Comparison of ENCODE assay signal across 11 cellular contexts in genomic region chr1:223725578-223725977, GRCh38. TPM values are rescaled to one million over a fixed set of nuclear protein-coding genes. Genes with fewer than 3 reads are reported as not detected.
A peak's percentile ranks its signal among the peaks of the same experiment; 100 is the strongest.
DNase-seq lines count a peak whose midpoint lies in the region; ATAC-seq and TF ChIP-seq lines count a peak whose summit lies in the region.
"Had no signal": no experiment of that assay in that cellular context is flagged by ENCODE, and none has a peak within 500 bp of the region (broad histone marks: within the 10 kb centered on the region; RNA-seq: fewer than 3 reads in every experiment).

No MANE protein-coding gene starts in this region.

- DNase-seq in MCF 10A (ENCODE audit: unreplicated experiment) (no peak), mammary epithelial cell (no peak), ascending aorta (ENCODE audit: low spot score in 2 of 2) (no peak), type B pancreatic cell (ENCODE audit: extremely low spot score, unreplicated experiment) (no peak), mucosa of descending colon (no peak)
- no peak for DNase-seq in stimulated activated CD4-positive, alpha-beta T cell treated with anti-CD3 and anti-CD28 coated beads, Interleukin-2, amount 100 ng/mL, for 48 hours
- DNase-seq: NCI-H345, retina, T-helper 9 cell had no signal

- H3K4me1 ChIP-seq in mammary epithelial cell (ENCODE audit: insufficient read depth, low read length) (peaks cover 36% of the 10 kb centered on the region), ascending aorta (peaks cover 5 to 30% of the 10 kb centered on the region in 2 donors), mesodermal cell (ENCODE audit: control insufficient read depth, insufficient read depth, low read length, poor library complexity, severe bottlenecking) (peaks cover 78% of the 10 kb centered on the region), mucosa of descending colon (ENCODE audit: low read depth) (peaks cover 23% of the 10 kb centered on the region)

- no peaks in the 10 kb centered on the region for H3K9me3 ChIP-seq in mammary epithelial cell (replicated peaks; ENCODE audit: insufficient read depth, low read length)
- no peaks in the 10 kb centered on the region for H3K9me3 ChIP-seq in ascending aorta
- no peaks in the 10 kb centered on the region for H3K9me3 ChIP-seq in mesodermal cell (ENCODE audit: control insufficient read depth, low read length)
- no peaks in the 10 kb centered on the region for H3K9me3 ChIP-seq in mucosa of descending colon

- ATAC-seq in GM21717 (IDR thresholded peaks at IDR 0.05; ENCODE audit: unreplicated experiment) (no peak), mucosa of descending colon (no peak)

- H3K36me3 ChIP-seq in mammary epithelial cell (ENCODE audit: insufficient read depth, low read length) (peaks cover 42% of the 10 kb centered on the region), ascending aorta (peaks cover 7 to 27% of the 10 kb centered on the region in 2 donors), mesodermal cell (ENCODE audit: control insufficient read depth, insufficient read depth, low read length) (peaks cover 78% of the 10 kb centered on the region), mucosa of descending colon (ENCODE audit: low read depth) (no peaks in the 10 kb centered on the region)

- CTCF ChIA-PET in MCF 10A (lab: Yijun Ruan, JAX) (interaction anchor here (0.6 to 1.7 kb wide), 10 partner anchors 9 to 602 kb away, joined by 3 to 8 read pairs (median 4); no protein-coding TSS in a partner anchor), mammary epithelial cell (lab: Charles Lee; ENCODE audit: low non-redundant PET) (no interaction called here)

- in situ Hi-C loops in mammary epithelial cell (cut with MboI; ENCODE audit: low sequenced_read_pairs in 2 of 2), result no loop called here

- dilution Hi-C loops in mammary epithelial cell (cut with HindIII; ENCODE audit: low sequenced_read_pairs), result no loop called here

- H3K27ac ChIP-seq in mammary epithelial cell (ENCODE audit: insufficient read depth, low read depth, low read length) (no peak overlapping the region), ascending aorta (peak overlapping the region; percentile 69 to 70), mesodermal cell (ENCODE audit: low read depth, low read length, severe bottlenecking) (peak overlapping the region; percentile 92)

- peaks cover 98% of the 10 kb centered on the region for H3K79me2 ChIP-seq in mammary epithelial cell (ENCODE audit: insufficient read depth, low read length)

- peaks cover 92% of the 10 kb centered on the region for H3K36me3 Mint-ChIP-seq in MCF 10A (ENCODE audit: insufficient read depth, unreplicated experiment)
- peaks cover 44% of the 10 kb centered on the region for H3K36me3 Mint-ChIP-seq in type B pancreatic cell

- no peak overlapping the region for H3K4me2 ChIP-seq in mammary epithelial cell (ENCODE audit: insufficient read depth, low read depth, low read length)

- H4K20me1 ChIP-seq in mammary epithelial cell (ENCODE audit: insufficient read depth, low read length), result no peaks in the 10 kb centered on the region

- H3K4me1 Mint-ChIP-seq in MCF 10A (ENCODE audit: insufficient read depth, unreplicated experiment) (peaks cover 63% of the 10 kb centered on the region), type B pancreatic cell (ENCODE audit: unreplicated experiment) (peaks cover 35% of the 10 kb centered on the region)

- intact Hi-C loops in MCF 10A (cut with micrococcal nuclease) (no loop called here), mammary epithelial cell (cut with micrococcal nuclease) (no loop called here), ascending aorta (cut with DNase I) (no loop called here), mucosa of descending colon (cut with DNase I, micrococcal nuclease) (no loop called here)

- no peak overlapping the region for H3K9ac ChIP-seq in mammary epithelial cell (ENCODE audit: insufficient read depth, low read length)

- BruUV-seq in MCF 10A (replicated peaks; lab: Mats Ljungman, UMichigan) (no TSS peak), mammary epithelial cell (replicated peaks; lab: Mats Ljungman, UMichigan) (no TSS peak)

- no peak for TF ChIP-seq CTCF in MCF 10A (IDR thresholded peaks at IDR 0.05; ENCODE audit: unreplicated experiment)
- no peak for TF ChIP-seq CTCF in mammary epithelial cell (conservative IDR thresholded peaks at IDR 0.05 in 1 of 2, IDR thresholded peaks at IDR 0.05 in 1 of 2; ENCODE audit: extremely low read depth in 1 of 2, insufficient read depth in 1 of 2, low read depth in 1 of 2, low read length in 2 of 2)
- no peak for TF ChIP-seq CTCF in ascending aorta (IDR thresholded peaks at IDR 0.05)
- TF ChIP-seq CTCF in type B pancreatic cell (conservative IDR thresholded peaks at IDR 0.05), result no peak
- TF ChIP-seq CTCF in mucosa of descending colon (IDR thresholded peaks at IDR 0.05), result no peak

- 90% methylated on average over 8 of the region's 8 CpGs for WGBS in mammary epithelial cell (ENCODE audit: low coverage, missing lambda C conversion rate)
- 91% methylated on average over 8 of the region's 8 CpGs for WGBS in mesodermal cell (ENCODE audit: insufficient coverage in 2 of 2), 2 experiments

- H3K27me3 ChIP-seq in mammary epithelial cell (ENCODE audit: insufficient read depth, low read length) (no peaks in the 10 kb centered on the region), ascending aorta (no peaks in the 10 kb centered on the region)

- H3K4me3 ChIP-seq in mammary epithelial cell (replicated peaks in 1 of 3; ENCODE audit: insufficient read depth in 1 of 3, low read depth in 2 of 3, low read length in 3 of 3), result no peak overlapping the region
- no peak overlapping the region for H3K4me3 ChIP-seq in ascending aorta
- H3K4me3 ChIP-seq in mesodermal cell (ENCODE audit: extremely low read depth, insufficient read depth, low read length, poor library complexity, severe bottlenecking), result no peak overlapping the region
- no peak overlapping the region for H3K4me3 ChIP-seq in mucosa of descending colon

- H3K9me3 Mint-ChIP-seq in MCF 10A (ENCODE audit: unreplicated experiment), result no peaks in the 10 kb centered on the region
- no peaks in the 10 kb centered on the region for H3K9me3 Mint-ChIP-seq in type B pancreatic cell

- no peak overlapping the region for H3K4me3 Mint-ChIP-seq in MCF 10A (ENCODE audit: unreplicated experiment)
- H3K4me3 Mint-ChIP-seq in type B pancreatic cell, result no peak overlapping the region

- no peak overlapping the region for H2AFZ ChIP-seq in mammary epithelial cell (ENCODE audit: low read depth, low read length)

- H3K27me3 Mint-ChIP-seq in MCF 10A (ENCODE audit: insufficient read depth, unreplicated experiment), result no peaks in the 10 kb centered on the region
- H3K27me3 Mint-ChIP-seq in type B pancreatic cell, result no peaks in the 10 kb centered on the region

- H3K27ac Mint-ChIP-seq in MCF 10A (ENCODE audit: low read depth, unreplicated experiment) (peak overlapping the region; percentile 90), type B pancreatic cell (peak overlapping the region; percentile 77)

- POLR2A ChIA-PET in MCF 10A (lab: Yijun Ruan, JAX), result interaction anchor here (3.6 to 7.7 kb wide), 4 partner anchors 9 to 19 kb away, joined by 17 to 68 read pairs (median 39); partner anchors contain the start of gene CAPN2

RNA-seq across cellular contexts. Expression of gene CAPN2, which starts 13.2 kb away (rescaled TPM):
- 513 and 622 TPM in 2 replicates for total RNA-seq in MCF 10A (2022)
- 100 to 1,000 TPM; 270 to 454 TPM for total RNA-seq in mammary epithelial cell
- polyA plus RNA-seq in mammary epithelial cell, result 234 TPM
- 517 TPM for polyA minus RNA-seq in mammary epithelial cell
- 178 TPM for total RNA-seq in ascending aorta
- 244 TPM for polyA plus RNA-seq in mesodermal cell (2013, experiment 1 of 2)
- 240 TPM for polyA plus RNA-seq in mesodermal cell (2013, experiment 2 of 2)
- total RNA-seq in type B pancreatic cell (ENCODE audit: low replicate concordance), result 111 and 120 TPM in 2 replicates
- 100 to 1,000 TPM; 200 to 417 (median 305) TPM for total RNA-seq in mucosa of descending colon
